8 cellular contexts compared by ENCODE assay signal in genomic region chr5:131536211-131536826, GRCh38.
DNase-seq lines count a peak whose midpoint lies in the region; ATAC-seq and TF ChIP-seq lines count a peak whose summit lies in the region.
"Had no signal": no experiment of that assay in that cellular context is flagged by ENCODE, and none has a peak within 500 bp of the region (broad histone marks: within the 10 kb centered on the region; RNA-seq: fewer than 3 reads in every experiment).

No MANE protein-coding gene starts in this region.

- H3K4me2 ChIP-seq in MM.1S (ENCODE audit: low read depth, low read length): peak overlapping the region; percentile 23; the same call in 1 of the 2 replicates

- H3K27ac Mint-ChIP-seq in activated T-helper 2 cell treated with anti-CD3 and anti-CD28 coated beads, Interferon-gamma antibody, Interleukin-2, Interleukin-4, amounts not matched to agents 10 μg/mL and 5 μg/mL and 100 μg/mL, durations not matched to agents 14 hours and 24 hours and 36 hours: peak overlapping the region; percentile 67
- H3K27ac Mint-ChIP-seq in natural killer cell: peak overlapping the region; percentile 13 to 68

- H3K4me3 ChIP-seq in MM.1S (ENCODE audit: low read length): no peak overlapping the region
- H3K4me3 ChIP-seq: lung had no signal

- H3K9me2 ChIP-seq in MM.1S (replicated peaks; ENCODE audit: insufficient read depth, low read length): no peaks in the 10 kb centered on the region

- peaks cover 14% of the 10 kb centered on the region for H3K4me1 ChIP-seq in MM.1S (ENCODE audit: low read length)

- ATAC-seq in GM18858 (IDR thresholded peaks at IDR 0.05; ENCODE audit: unreplicated experiment): peak; percentile 92
- ATAC-seq in natural killer cell: peak; percentile 35 to 53 (median 52)

- H3K27me3 Mint-ChIP-seq in activated T-helper 2 cell treated with anti-CD3 and anti-CD28 coated beads, Interferon-gamma antibody, Interleukin-2, Interleukin-4, amounts not matched to agents 10 μg/mL and 5 μg/mL and 100 μg/mL, durations not matched to agents 14 hours and 24 hours and 36 hours (ENCODE audit: low read depth): no peaks in the 10 kb centered on the region
- no peaks in the 10 kb centered on the region for H3K27me3 Mint-ChIP-seq in natural killer cell (ENCODE audit: low read depth in 2 of 2)

- no peaks in the 10 kb centered on the region for H3K9me3 Mint-ChIP-seq in activated T-helper 2 cell treated with anti-CD3 and anti-CD28 coated beads, Interferon-gamma antibody, Interleukin-2, Interleukin-4, amounts not matched to agents 10 μg/mL and 5 μg/mL and 100 μg/mL, durations not matched to agents 14 hours and 24 hours and 36 hours
- no peaks in the 10 kb centered on the region for H3K9me3 Mint-ChIP-seq in natural killer cell

- peak overlapping the region; percentile 45 for H3K4me3 Mint-ChIP-seq in activated T-helper 2 cell treated with anti-CD3 and anti-CD28 coated beads, Interferon-gamma antibody, Interleukin-2, Interleukin-4, amounts not matched to agents 10 μg/mL and 5 μg/mL and 100 μg/mL, durations not matched to agents 14 hours and 24 hours and 36 hours (ENCODE audit: low read depth)
- H3K4me3 Mint-ChIP-seq in natural killer cell: no peak overlapping the region

- DNase-seq in H4 (ENCODE audit: low spot score) (peak; percentile 44), MM.1S (peak; percentile 52), natural killer cell (no peak), posterior cingulate gyrus (no peak), DMS79 treated with DMSO at 0.1 percent for 48 hours (lab: John Stamatoyannopoulos, UW) (no peak)
- no peak for DNase-seq in activated T-helper 2 cell treated with anti-CD3 and anti-CD28 coated beads, Interferon-gamma antibody, Interleukin-2, Interleukin-4, amounts not matched to agents 10 μg/mL and 5 μg/mL and 100 μg/mL, durations not matched to agents 14 hours and 24 hours and 36 hours (ENCODE audit: low spot score)

- H3K27ac ChIP-seq in MM.1S (ENCODE audit: low read length): peak overlapping the region; percentile 38; the same call in 1 of the 2 replicates

- H3K4me1 Mint-ChIP-seq in activated T-helper 2 cell treated with anti-CD3 and anti-CD28 coated beads, Interferon-gamma antibody, Interleukin-2, Interleukin-4, amounts not matched to agents 10 μg/mL and 5 μg/mL and 100 μg/mL, durations not matched to agents 14 hours and 24 hours and 36 hours (ENCODE audit: low read depth): peaks cover 58% of the 10 kb centered on the region
- peaks cover 31 to 61% of the 10 kb centered on the region in 2 donors for H3K4me1 Mint-ChIP-seq in natural killer cell

- H3K27me3 ChIP-seq in MM.1S (replicated peaks; ENCODE audit: insufficient read depth, low read length): no peaks in the 10 kb centered on the region

- H3K36me3 Mint-ChIP-seq in activated T-helper 2 cell treated with anti-CD3 and anti-CD28 coated beads, Interferon-gamma antibody, Interleukin-2, Interleukin-4, amounts not matched to agents 10 μg/mL and 5 μg/mL and 100 μg/mL, durations not matched to agents 14 hours and 24 hours and 36 hours (ENCODE audit: low read depth): peaks cover 44% of the 10 kb centered on the region
- H3K36me3 Mint-ChIP-seq in natural killer cell: no peaks in the 10 kb centered on the region

- no peaks in the 10 kb centered on the region for H3K9me3 ChIP-seq in MM.1S (replicated peaks; ENCODE audit: insufficient read depth, low read length)

- peak overlapping the region; percentile 4; the same call in 1 of the 2 replicates for H3K9ac ChIP-seq in MM.1S (ENCODE audit: low read length)

- 0 out of 2 replicates have a peak, but pooled peaks cover 7% of the 10 kb centered on the region for H3K79me2 ChIP-seq in MM.1S (ENCODE audit: low read length)

- intact Hi-C loops in activated T-helper 2 cell treated with anti-CD3 and anti-CD28 coated beads, Interferon-gamma antibody, Interleukin-2, Interleukin-4, amounts not matched to agents 10 μg/mL and 5 μg/mL and 100 μg/mL, durations not matched to agents 14 hours and 24 hours and 36 hours (cut with micrococcal nuclease): loop anchor here (5.0 kb wide), 2 partner anchors 101 to 154 kb away; partner anchors contain the start of gene RAPGEF6
- intact Hi-C loops in natural killer cell (cut with micrococcal nuclease): no loop called here
- intact Hi-C loops in posterior cingulate gyrus (cut with DNase I): no loop called here

- TF ChIP-seq CTCF in MM.1S (IDR thresholded peaks at IDR 0.05; ENCODE audit: low read length) (no peak), natural killer cell (IDR thresholded peaks at IDR 0.05) (no peak)

- H4K20me1 ChIP-seq in MM.1S (ENCODE audit: insufficient read depth, low read length): no peaks in the 10 kb centered on the region

- peaks cover 7% of the 10 kb centered on the region; the same call in 1 of the 2 replicates for H3F3A ChIP-seq in MM.1S (ENCODE audit: insufficient read depth, low read length)

- no peak overlapping the region for H2AFZ ChIP-seq in MM.1S (ENCODE audit: low read length)

- H3K36me3 ChIP-seq in MM.1S (replicated peaks; ENCODE audit: insufficient read depth, low read length): no peaks in the 10 kb centered on the region

Comparison
In these comparisons a context has a peak if more than half of its experiments do, and no peak if none do; other contexts are left out.
1. DNase-seq: peak in H4 (single experiment) and MM.1S (single experiment); none in activated T-helper 2 cell treated with anti-CD3 and anti-CD28 coated beads, Interferon-gamma antibody, Interleukin-2, Interleukin-4, amounts not matched to agents 10 μg/mL and 5 μg/mL and 100 μg/mL, durations not matched to agents 14 hours and 24 hours and 36 hours (single experiment), natural killer cell (single experiment), posterior cingulate gyrus (0 of 10) and DMS79 treated with DMSO at 0.1 percent for 48 hours (single experiment).